Comparison of ENCODE assay signal across 8 cellular contexts in the genomic region with DNA sequence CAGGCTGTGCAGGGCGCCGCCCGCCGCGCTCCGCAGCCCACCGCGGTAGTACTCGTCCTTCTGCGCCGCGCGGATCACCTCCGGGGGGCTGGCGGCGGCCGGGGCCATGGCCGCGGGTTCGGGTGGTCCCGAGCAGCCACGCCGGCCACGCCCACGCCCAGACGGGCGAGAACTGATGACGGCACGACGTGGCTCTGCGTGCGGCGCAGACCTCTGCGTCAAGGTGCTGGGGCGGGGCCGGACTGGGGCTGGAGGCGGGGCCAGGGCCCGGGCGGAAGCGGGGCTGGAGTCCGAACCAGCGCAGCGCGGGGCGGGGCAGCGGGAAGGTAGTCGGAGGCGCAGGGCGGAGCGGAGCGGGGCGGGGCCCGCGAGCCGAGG. TPM values are rescaled to one million over a fixed set of nuclear protein-coding genes. Genes with fewer than 3 reads are reported as not detected.
A peak's percentile ranks its signal among the peaks of the same experiment; 100 is the strongest.
DNase-seq lines count a peak whose midpoint lies in the region; ATAC-seq and TF ChIP-seq lines count a peak whose summit lies in the region.

A gene (minus strand): TSS at position 170 of the 378 bp plus-strand sequence. CDS start 62 bp downstream, at position 108.

- H3K27me3 Mint-ChIP-seq in CD8-positive, alpha-beta memory T cell, result no peaks in the 10 kb centered on the region

- peak within 1 kb of the TSS; percentile 79 to 94 (median 87) for H3K4me3 Mint-ChIP-seq in CD8-positive, alpha-beta memory T cell

- peak within 1 kb of the TSS; percentile 78 for H3K4me3 ChIP-seq in CD8-positive, alpha-beta memory T cell (ENCODE audit: low read length)
- H3K4me3 ChIP-seq in lung, result peak within 1 kb of the TSS; percentile 86

- ATAC-seq in GM19468 (IDR thresholded peaks at IDR 0.05; ENCODE audit: extremely low read depth, unreplicated experiment) (peak; percentile 72), lung (ENCODE audit: insufficient read depth, low FRiP score) (peak; percentile 96)

- H3K27ac Mint-ChIP-seq in CD8-positive, alpha-beta memory T cell, result peak within 1 kb of the TSS; percentile 81 to 97 (median 88)

- peak within 1 kb of the TSS; percentile 90 for H3K27ac ChIP-seq in CD8-positive, alpha-beta memory T cell (ENCODE audit: low read depth, low read length)
- peak within 1 kb of the TSS; percentile 83 to 88 for H3K27ac ChIP-seq in lung (ENCODE audit: low read depth in 1 of 2, low read length in 1 of 2)

- H3K36me3 ChIP-seq in CD8-positive, alpha-beta memory T cell (ENCODE audit: insufficient read depth, low read length), result no peaks in the 10 kb centered on the region
- peaks cover 0 to 23% of the 10 kb centered on the region in 2 donors for H3K36me3 ChIP-seq in lung (ENCODE audit: control insufficient read depth in 2 of 2, insufficient read depth in 2 of 2, low read length in 2 of 2)

- peaks cover 0 to 27% (median 0%) of the 10 kb centered on the region in 3 donors for H3K36me3 Mint-ChIP-seq in CD8-positive, alpha-beta memory T cell

- POLR2A ChIA-PET in CD8-positive, alpha-beta memory T cell (lab: Charles Lee), result interaction anchor here (0.6 to 2.5 kb wide), 6 partner anchors 19 to 503 kb away, joined by 3 to 18 read pairs (median 6); a partner anchor contains a TSS

- CTCF ChIA-PET in CD8-positive, alpha-beta memory T cell (lab: Charles Lee), result interaction anchor here (1.6 to 1.8 kb wide), 4 partner anchors 135 to 374 kb away, joined by 4 to 27 read pairs (median 6); a partner anchor contains a TSS

- no peaks in the 10 kb centered on the region for H3K27me3 ChIP-seq in CD8-positive, alpha-beta memory T cell (ENCODE audit: insufficient read depth, low read length, poor library complexity, severe bottlenecking)
- no peaks in the 10 kb centered on the region for H3K27me3 ChIP-seq in lung (ENCODE audit: control insufficient read depth, insufficient read depth)

- H3K4me1 Mint-ChIP-seq in CD8-positive, alpha-beta memory T cell, result peaks cover 30 to 51% (median 30%) of the 10 kb centered on the region in 3 donors

- no peak for TF ChIP-seq CTCF in lung (IDR thresholded peaks at IDR 0.05; ENCODE audit: control extremely low read depth, extremely low read depth)

- peaks cover 49% of the 10 kb centered on the region for H3K4me1 ChIP-seq in CD8-positive, alpha-beta memory T cell (ENCODE audit: insufficient read depth, low read length)
- H3K4me1 ChIP-seq in lung (ENCODE audit: control insufficient read depth in 2 of 2, insufficient read depth in 2 of 2, low read length in 2 of 2), result peaks cover 0 to 12% of the 10 kb centered on the region in 2 donors

- H3K9me3 Mint-ChIP-seq in CD8-positive, alpha-beta memory T cell, result no peaks in the 10 kb centered on the region

- peak; percentile 98 to 99 (median 98) for DNase-seq in CD8-positive, alpha-beta memory T cell
- peak; percentile 80 for DNase-seq in HS-27A (ENCODE audit: low read depth)
- peak; percentile 97 for DNase-seq in NK-92 treated with Interleukin-12 subunit alpha and Interleukin-12 subunit beta, amount 100 ng/mL, for 24 hours (lab: John Stamatoyannopoulos, UW)
- peak; percentile 100 for DNase-seq in activated CD8-positive, alpha-beta memory T cell treated with anti-CD3 and anti-CD28 coated beads for 24 hours
- DNase-seq in effector CD4-positive, alpha-beta T cell, result peak; percentile 96
- peak; percentile 97 for DNase-seq in lung (ENCODE audit: low spot score)
- peak; percentile 98 to 99 (median 99) for DNase-seq in stimulated activated CD4-positive, alpha-beta T cell treated with anti-CD3 and anti-CD28 coated beads, TNF-alpha, amount 100 ng/mL, for 24 hours (ENCODE audit: low read depth in 3 of 3)

- WGBS in lung, 2 donors, result 0 to 1% methylated on average over 48 to 55 of the region's 55 CpGs

- H3K9me3 ChIP-seq in CD8-positive, alpha-beta memory T cell (ENCODE audit: low read length), result no peaks in the 10 kb centered on the region
- H3K9me3 ChIP-seq in lung (ENCODE audit: control insufficient read depth in 2 of 2, insufficient read depth in 1 of 2, low read length in 1 of 2), result no peaks in the 10 kb centered on the region

RNA-seq across cellular contexts. Expression of the gene that starts here (rescaled TPM):
- total RNA-seq in CD8-positive, alpha-beta memory T cell, result 10 to 100 TPM; 25.6 to 26.2 TPM
- 8.9 TPM for polyA plus RNA-seq in CD8-positive, alpha-beta memory T cell
- 10 to 100 TPM; 15.7 to 25.4 TPM for total RNA-seq in lung
- polyA plus RNA-seq in lung, result 10 to 100 TPM; 19.4 to 21.6 TPM

Comparison
In these comparisons a context has a peak if more than half of its experiments do, and no peak if none do; other contexts are left out.
1. Peak in every context shown above with its lines: DNase-seq, ATAC-seq, H3K4me3 ChIP-seq and H3K27ac ChIP-seq.